1 cellular context compared by ENCODE assay signal in genomic region chr19:36110487-36111199, GRCh38.
TF ChIP-seq lines count a peak whose summit lies in the region.

Gene OVOL3 (plus strand): TSS chr19:36111143. CDS start chr19:36111203, 60 bp downstream.

TF ChIP-seq in K562, 482 proteins besides CTCF, POLR2A, EP300 and RAD21:
- TF ChIP-seq RBM25 (IDR thresholded peaks at IDR 0.05; ENCODE audit: low read depth, low read length, severe bottlenecking) (peak; percentile 48), TCF15 (CRISPR knock-in tag; IDR thresholded peaks at IDR 0.05) (no peak), BCOR (IDR thresholded peaks at IDR 0.05) (0 out of 2 replicates have a peak, but pooled peaks have one; percentile 33), ZFP36 (IDR thresholded peaks at IDR 0.05; ENCODE audit: low read depth, low read length, partially characterized antibody) (peak; percentile 80), NR1H2 (CRISPR knock-in tag; IDR thresholded peaks at IDR 0.05) (no peak), STAT5B (CRISPR knock-in tag; IDR thresholded peaks at IDR 0.05) (no peak), KDM1A (IDR thresholded peaks at IDR 0.05) (peak; percentile 28 to 41; a peak in 2 of 4 replicates), RBBP5 (IDR thresholded peaks at IDR 0.05; ENCODE audit: borderline replicate concordance, insufficient read depth, low read length, poor library complexity, severe bottlenecking) (no peak)
TF ChIP-seq in K562: peak in this region for 4.
